ENCODE assay signal across 15 cellular contexts in the genomic region with DNA sequence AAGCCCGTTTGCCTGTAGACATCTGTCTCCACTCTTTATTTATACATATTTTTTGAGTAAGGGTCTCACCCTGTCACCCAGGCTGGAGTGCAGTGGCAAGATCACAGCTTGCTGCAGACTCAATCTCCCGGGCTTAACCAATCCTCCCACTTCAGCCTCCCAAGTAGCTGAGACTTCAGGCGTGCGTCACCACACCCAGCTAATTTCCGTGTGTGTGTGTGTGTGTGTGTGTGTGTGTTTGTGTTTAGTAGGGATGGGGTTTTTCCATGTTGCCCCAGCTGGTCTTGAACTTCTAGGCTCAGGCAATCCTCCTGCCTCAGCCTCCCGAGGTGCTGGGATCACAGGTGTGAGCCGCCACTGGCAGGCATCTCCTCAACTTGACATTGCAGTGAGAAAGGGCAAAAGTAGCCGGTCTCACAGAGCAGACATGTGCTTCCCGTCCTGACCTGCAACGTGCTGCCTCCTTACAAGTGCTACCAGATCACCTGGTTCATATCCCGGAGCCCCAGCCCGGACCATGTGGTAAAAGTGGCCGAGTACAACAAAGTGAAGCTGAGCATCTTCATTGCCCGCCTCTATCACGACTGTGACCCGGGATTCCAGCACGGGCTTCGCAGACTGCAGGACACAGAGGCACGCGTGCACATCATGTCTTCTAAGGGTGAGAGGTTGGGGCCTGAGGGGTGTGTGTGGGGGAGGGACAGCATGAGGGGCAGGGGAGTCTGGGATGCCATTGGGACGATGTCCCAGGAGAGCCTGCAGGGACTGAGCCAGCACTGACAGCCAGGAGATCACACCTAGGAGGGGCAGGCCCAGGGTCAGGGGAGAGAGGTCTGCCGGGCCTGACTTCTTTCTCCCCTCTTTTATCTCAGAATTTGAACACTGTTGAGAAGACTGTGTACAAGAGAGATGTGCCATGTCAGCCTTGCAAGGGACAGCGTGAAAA. TPM values are rescaled to one million over a fixed set of nuclear protein-coding genes. Genes with fewer than 3 reads are reported as not detected.
DNase-seq lines count a peak whose midpoint lies in the region; TF ChIP-seq lines count a peak whose summit lies in the region.
"Had no signal": no experiment of that assay in that cellular context is flagged by ENCODE, and none has a peak within 500 bp of the region (broad histone marks: within the 10 kb centered on the region; RNA-seq: fewer than 3 reads in every experiment).

No MANE protein-coding gene starts in this region.

- H3K4me3 ChIP-seq in MM.1S (ENCODE audit: low read length): no peak overlapping the region
- no peak overlapping the region for H3K4me3 ChIP-seq in osteoblast (ENCODE audit: insufficient read depth, low read length)

- H3K27me3 ChIP-seq in MM.1S (replicated peaks; ENCODE audit: insufficient read depth, low read length): no peaks in the 10 kb centered on the region
- peaks cover 13% of the 10 kb centered on the region for H3K27me3 ChIP-seq in osteoblast (ENCODE audit: insufficient read depth, low read length)

- H3K4me1 Mint-ChIP-seq in activated naive CD8-positive, alpha-beta T cell treated with anti-CD3 and anti-CD28 coated beads for 36 hours: peaks cover 78% of the 10 kb centered on the region

- no peaks in the 10 kb centered on the region for H3K36me3 ChIP-seq in MM.1S (replicated peaks; ENCODE audit: insufficient read depth, low read length)
- no peaks in the 10 kb centered on the region for H3K36me3 ChIP-seq in osteoblast (ENCODE audit: insufficient read depth, low read length)

- peak; percentile 34 to 36 for DNase-seq in activated CD4-positive, alpha-beta T cell treated with anti-CD3 and anti-CD28 coated beads for 4 hours
- no peak for DNase-seq in activated CD4-positive, alpha-beta T cell treated with anti-CD3 and anti-CD28 coated beads for 1 hour
- DNase-seq in MM.1S (no peak), osteoblast (ENCODE audit: insufficient read length, low spot score, missing footprints) (peak; percentile 55), NAMALWA (ENCODE audit: low spot score) (no peak), hepatic stellate cell (ENCODE audit: low spot score) (no peak), Ammon's horn (ENCODE audit: low spot score) (no peak)
- DNase-seq in activated naive CD8-positive, alpha-beta T cell treated with anti-CD3 and anti-CD28 coated beads for 36 hours: no peak
- DNase-seq: erythroblast, MV-4-11, NCI-H2171, SK-N-SH had no signal

- H3K79me2 ChIP-seq in MM.1S (ENCODE audit: low read length) (no peaks in the 10 kb centered on the region), osteoblast (ENCODE audit: insufficient read depth, low read length) (no peaks in the 10 kb centered on the region)

- H3K4me1 ChIP-seq in MM.1S (ENCODE audit: low read length): peaks cover 33% of the 10 kb centered on the region
- no peaks in the 10 kb centered on the region for H3K4me1 ChIP-seq in osteoblast (ENCODE audit: insufficient read depth, low read length)

- H3K9ac ChIP-seq in MM.1S (ENCODE audit: low read length): no peak overlapping the region
- H3K9ac ChIP-seq: SK-N-SH had no signal

- H3K9me3 Mint-ChIP-seq in activated naive CD8-positive, alpha-beta T cell treated with anti-CD3 and anti-CD28 coated beads for 36 hours: no peaks in the 10 kb centered on the region
- H3K9me3 Mint-ChIP-seq: nephron, WTC11 had no signal

- TF ChIP-seq CTCF in MM.1S (IDR thresholded peaks at IDR 0.05; ENCODE audit: low read length) (no peak), osteoblast (IDR thresholded peaks at IDR 0.05; ENCODE audit: extremely low read depth, low read depth, low read length) (no peak)

- no peaks in the 10 kb centered on the region for H3K27me3 Mint-ChIP-seq in activated naive CD8-positive, alpha-beta T cell treated with anti-CD3 and anti-CD28 coated beads for 36 hours

- H2AFZ ChIP-seq in MM.1S (ENCODE audit: low read length): peak overlapping the region; percentile 76
- no peak overlapping the region for H2AFZ ChIP-seq in osteoblast (ENCODE audit: low read length)

- H3K27ac ChIP-seq in MM.1S (ENCODE audit: low read length) (peak overlapping the region; percentile 56; the same call in 1 of the 2 replicates), osteoblast (ENCODE audit: low read depth, low read length) (no peak overlapping the region)

- H3K4me2 ChIP-seq in MM.1S (ENCODE audit: low read depth, low read length) (peak overlapping the region; percentile 57; the same call in 1 of the 2 replicates), osteoblast (ENCODE audit: insufficient read depth, low read length) (no peak overlapping the region)
- H3K4me2 ChIP-seq: SK-N-SH had no signal

- H3K36me3 Mint-ChIP-seq in activated naive CD8-positive, alpha-beta T cell treated with anti-CD3 and anti-CD28 coated beads for 36 hours: peaks cover 6% of the 10 kb centered on the region
- H3K36me3 Mint-ChIP-seq: WTC11 had no signal

- peak overlapping the region; percentile 11 for H3K4me3 Mint-ChIP-seq in activated naive CD8-positive, alpha-beta T cell treated with anti-CD3 and anti-CD28 coated beads for 36 hours
- H3K4me3 Mint-ChIP-seq: nephron, WTC11 had no signal

- H3K9me2 ChIP-seq in MM.1S (replicated peaks; ENCODE audit: insufficient read depth, low read length): no peaks in the 10 kb centered on the region
- H3K9me2 ChIP-seq: SK-N-SH had no signal

- H3K27ac Mint-ChIP-seq in activated naive CD8-positive, alpha-beta T cell treated with anti-CD3 and anti-CD28 coated beads for 36 hours: peak overlapping the region; percentile 96
- H3K27ac Mint-ChIP-seq: nephron, WTC11 had no signal

- H4K20me1 ChIP-seq in MM.1S (ENCODE audit: insufficient read depth, low read length) (no peaks in the 10 kb centered on the region), osteoblast (ENCODE audit: insufficient read depth, low read length) (no peaks in the 10 kb centered on the region)

- H3K9me3 ChIP-seq in MM.1S (replicated peaks; ENCODE audit: insufficient read depth, low read length) (no peaks in the 10 kb centered on the region), osteoblast (ENCODE audit: low read depth, low read length) (no peaks in the 10 kb centered on the region)
- H3K9me3 ChIP-seq: heart left ventricle, SK-N-SH had no signal

- peaks cover 18% of the 10 kb centered on the region for H3F3A ChIP-seq in MM.1S (ENCODE audit: insufficient read depth, low read length)

RNA-seq across cellular contexts. Expression of a gene that starts 5.6 kb away (rescaled TPM):
- total RNA-seq in activated naive CD8-positive, alpha-beta T cell treated with anti-CD3 and anti-CD28 coated beads for 36 hours: 1 to 10 TPM; 4.3 to 5.3 TPM
- not detected in 2 replicates for total RNA-seq in osteoblast

RNA-seq across cellular contexts. Expression of a gene that starts 14.3 kb away (rescaled TPM):
- 10 to 100 TPM; 44.2 to 44.3 TPM for total RNA-seq in activated naive CD8-positive, alpha-beta T cell treated with anti-CD3 and anti-CD28 coated beads for 36 hours
- 15.6 and 18.1 TPM in 2 replicates for total RNA-seq in osteoblast

RNA-seq across cellular contexts. Expression of a gene that starts 50.7 kb away (rescaled TPM):
- total RNA-seq in activated naive CD8-positive, alpha-beta T cell treated with anti-CD3 and anti-CD28 coated beads for 36 hours: 10 to 100 TPM; 19.4 to 20.4 TPM
- total RNA-seq in osteoblast: 3.5 and 5.1 TPM in 2 replicates

Comparison
In these comparisons a context has a peak if more than half of its experiments do, and no peak if none do; other contexts are left out.
1. DNase-seq: peak in activated CD4-positive, alpha-beta T cell treated with anti-CD3 and anti-CD28 coated beads for 4 hours (2 of 2) and osteoblast (single experiment); none in activated CD4-positive, alpha-beta T cell treated with anti-CD3 and anti-CD28 coated beads for 1 hour (single experiment), MM.1S (single experiment), activated naive CD8-positive, alpha-beta T cell treated with anti-CD3 and anti-CD28 coated beads for 36 hours (single experiment), NAMALWA (single experiment), hepatic stellate cell (single experiment) and Ammon's horn (single experiment).